Comparison of ENCODE assay signal across 32 cellular contexts in the genomic region with DNA sequence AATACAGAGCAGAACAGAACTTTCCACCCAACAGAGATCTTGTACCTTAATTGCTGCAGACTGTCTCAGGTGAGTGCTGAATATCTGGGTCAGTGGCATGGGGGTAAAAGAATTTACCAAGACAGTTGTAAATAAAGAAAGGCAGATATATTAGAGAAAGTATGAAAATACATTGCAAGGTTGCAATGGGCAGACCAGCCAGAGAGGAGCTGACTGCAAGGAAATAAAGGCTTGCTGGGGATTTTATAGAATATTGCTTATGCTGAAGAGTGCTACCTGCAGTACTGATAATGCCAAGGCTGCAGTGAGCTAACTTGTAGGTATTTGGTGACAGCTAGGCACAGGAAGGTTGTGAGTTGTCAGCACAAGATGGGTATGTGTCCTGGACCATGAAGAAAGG.
DNase-seq lines count a peak whose midpoint lies in the region; ATAC-seq, FAIRE-seq and TF ChIP-seq lines count a peak whose summit lies in the region.
"Had no signal": no experiment of that assay in that cellular context is flagged by ENCODE, and none has a peak within 500 bp of the region (broad histone marks: within the 10 kb centered on the region; RNA-seq: fewer than 3 reads in every experiment).

No MANE protein-coding gene starts in this region.

- no peak for TF ChIP-seq POLR2A in HepG2 (IDR thresholded peaks at IDR 0.05; ENCODE audit: insufficient read depth in 1 of 2, low read depth in 2 of 2, low read length in 2 of 2)
- no peak for TF ChIP-seq POLR2A in right lobe of liver (IDR thresholded peaks at IDR 0.05)

- no peak overlapping the region for H3K4me2 ChIP-seq in HepG2 (ENCODE audit: low read depth, low read length)
- H3K4me2 ChIP-seq: A549; BLaER1; BLaER1 treated with 17β-estradiol and CSF1 and Interleukin-3, amounts not matched to agents 10 nM and 100 nM had no signal

- H3K4me3 ChIP-seq in HepG2 (replicated peaks in 1 of 3; ENCODE audit: insufficient read depth in 1 of 3, low read depth in 2 of 3, low read length in 3 of 3) (no peak overlapping the region), right lobe of liver (no peak overlapping the region), HEK293 (ENCODE audit: low read depth, low read length) (no peak overlapping the region)
- H3K4me3 ChIP-seq: A549; BLaER1; BLaER1 treated with 17β-estradiol and CSF1 and Interleukin-3, amounts not matched to agents 10 nM and 100 nM had no signal

- in situ Hi-C loops in HepG2 (cut with HindIII; ENCODE audit: extremely low pct_ligation_motif_present, low pct_unique_long_range_greater_than_20kb): no loop called here

- no peak overlapping the region for H2AFZ ChIP-seq in HepG2 (ENCODE audit: low read length)

- H3K27ac ChIP-seq in HepG2 (ENCODE audit: extremely low read length, insufficient read depth, low read length) (no peak overlapping the region), right lobe of liver (no peak overlapping the region), HEK293 (ENCODE audit: extremely low read depth, low read depth, low read length) (no peak overlapping the region)
- H3K27ac ChIP-seq: 22Rv1; A549; BLaER1; BLaER1 treated with 17β-estradiol and CSF1 and Interleukin-3, amounts not matched to agents 10 nM and 100 nM; C4-2B had no signal

- H3K9ac ChIP-seq in HepG2 (ENCODE audit: insufficient read depth, low read depth, low read length): no peak overlapping the region
- H3K9ac ChIP-seq: BLaER1; BLaER1 treated with 17β-estradiol and CSF1 and Interleukin-3, amounts not matched to agents 10 nM and 100 nM had no signal

- TF ChIP-seq EP300 in HepG2 (IDR thresholded peaks at IDR 0.05; ENCODE audit: low read depth in 2 of 2, low read length in 2 of 2): no peak
- no peak for TF ChIP-seq EP300 in HepG2 (CRISPR knock-in tag; IDR thresholded peaks at IDR 0.05; ENCODE audit: borderline replicate concordance)

- intact Hi-C loops in HepG2 (cut with micrococcal nuclease; ENCODE audit: unreplicated experiment) (no loop called here), right lobe of liver (cut with DNase I) (no loop called here)

- TF ChIP-seq RAD21 in HepG2 (CRISPR knock-in tag; IDR thresholded peaks at IDR 0.05): no peak

- POLR2A ChIA-PET in HepG2 (lab: Yijun Ruan, JAX) (no interaction called here), HEK293 (lab: Yijun Ruan, JAX) (no interaction called here)

- FAIRE-seq in HepG2 (lab: Jason Lieb, UNC): no peak
- FAIRE-seq: A204.1, A549, D721Med had no signal

- no peaks in the 10 kb centered on the region for H4K20me1 ChIP-seq in HepG2 (ENCODE audit: insufficient read depth, low read length)
- H4K20me1 ChIP-seq: BLaER1; BLaER1 treated with 17β-estradiol and CSF1 and Interleukin-3, amounts not matched to agents 10 nM and 100 nM had no signal

- DNase-seq in HepG2 (ENCODE audit: low spot score) (no peak), right lobe of liver (no peak), dedifferentiated amniotic fluid mesenchymal stem cell (ENCODE audit: extremely low spot score) (peak; percentile 9), EL (no peak)
- DNase-seq in stimulated activated CD4-positive, alpha-beta T cell treated with anti-CD3 and anti-CD28 coated beads, Interleukin-2, amount 100 ng/mL, for 48 hours: no peak
- DNase-seq: 8988T; ACHN; AML-193; BE2C; C1 segment of cervical spinal cord; Caco-2; Calu3; CD4-positive, alpha-beta memory T cell; CD4-positive, alpha-beta T cell; CD4-positive, CD25-positive, alpha-beta regulatory T cell; CD8-positive, alpha-beta memory T cell; CD8-positive, alpha-beta T cell; COR-L47; DMS 273 treated with DMSO at 0.1 percent for 48 hours; DMS153; DMS53; DMS79; DMS79 treated with DMSO at 0.1 percent for 48 hours; DND-41 had no signal

- no peak for TF ChIP-seq CTCF in HepG2 (CRISPR knock-in tag; IDR thresholded peaks at IDR 0.05)
- no peak for TF ChIP-seq CTCF in right lobe of liver (IDR thresholded peaks at IDR 0.05)
- no peak for TF ChIP-seq CTCF in HEK293 (tag by site-specific recombination; IDR thresholded peaks at IDR 0.05)

- no TSS peak for BruUV-seq in HepG2 (replicated peaks; lab: Mats Ljungman, UMichigan)

- H3K9me3 ChIP-seq in HepG2 (ENCODE audit: low read length) (peaks cover 22% of the 10 kb centered on the region), right lobe of liver (no peaks in the 10 kb centered on the region), HEK293 (ENCODE audit: control insufficient read depth, insufficient read depth, low read depth, low read length) (no peaks in the 10 kb centered on the region)
- H3K9me3 ChIP-seq: BE2C had no signal

- no peak for ATAC-seq in HepG2
- ATAC-seq in right lobe of liver: no peak
- ATAC-seq: A549; CD8-positive, alpha-beta T cell had no signal

- H3K4me1 ChIP-seq in HepG2 (ENCODE audit: insufficient read depth, low read length) (peaks cover 21% of the 10 kb centered on the region), right lobe of liver (peaks cover 0 to 3% (median 1%) of the 10 kb centered on the region in 4 donors), HEK293 (ENCODE audit: control insufficient read depth, insufficient read depth, low read length) (no peaks in the 10 kb centered on the region)
- H3K4me1 ChIP-seq: BE2C, BLaER1, Caco-2 had no signal

- H3K36me3 ChIP-seq in HepG2 (replicated peaks in 1 of 2; ENCODE audit: control insufficient read depth in 1 of 2, insufficient read depth in 2 of 2, low read length in 2 of 2): no peaks in the 10 kb centered on the region
- no peaks in the 10 kb centered on the region for H3K36me3 ChIP-seq in right lobe of liver
- H3K36me3 ChIP-seq in HEK293 (ENCODE audit: control insufficient read depth in 2 of 2, insufficient read depth in 1 of 2, low read length in 2 of 2): no peaks in the 10 kb centered on the region
- H3K36me3 ChIP-seq: BE2C, BLaER1 had no signal

- CTCF ChIA-PET in HepG2 (lab: Yijun Ruan, JAX; ENCODE audit: low intra/inter-chr PET ratio, low total read pairs) (no interaction called here), HEK293 (lab: Yijun Ruan, JAX) (no interaction called here)

- no peaks in the 10 kb centered on the region for H3K79me2 ChIP-seq in HepG2 (ENCODE audit: insufficient read depth, low read length)

- H3K27me3 ChIP-seq in HepG2 (ENCODE audit: control insufficient read depth in 1 of 2, insufficient read depth in 2 of 2, low read length in 2 of 2): no peaks in the 10 kb centered on the region
- no peaks in the 10 kb centered on the region for H3K27me3 ChIP-seq in right lobe of liver
- H3K27me3 ChIP-seq: BE2C; BLaER1; BLaER1 treated with 17β-estradiol and CSF1 and Interleukin-3, amounts not matched to agents 10 nM and 100 nM had no signal

TF ChIP-seq in HepG2, 621 proteins besides CTCF, POLR2A, EP300 and RAD21:
- TF ChIP-seq ZNF678 (CRISPR knock-in tag; IDR thresholded peaks at IDR 0.05) (peak; percentile 68; the same call in 1 of the 2 replicates), ZSCAN12 (CRISPR knock-in tag; IDR thresholded peaks at IDR 0.05) (no peak), ZNF446 (CRISPR knock-in tag; IDR thresholded peaks at IDR 0.05) (no peak)

TF ChIP-seq in HEK293, 187 proteins besides CTCF, POLR2A, EP300 and RAD21:
- no peak for TF ChIP-seq ZNF664 (tag by site-specific recombination; IDR thresholded peaks at IDR 0.05)
- peak; percentile 81 for TF ChIP-seq SETDB1 (IDR thresholded peaks at IDR 0.05; ENCODE audit: insufficient read length, low read length)
